21 cellular contexts compared by ENCODE assay signal in the genomic region with DNA sequence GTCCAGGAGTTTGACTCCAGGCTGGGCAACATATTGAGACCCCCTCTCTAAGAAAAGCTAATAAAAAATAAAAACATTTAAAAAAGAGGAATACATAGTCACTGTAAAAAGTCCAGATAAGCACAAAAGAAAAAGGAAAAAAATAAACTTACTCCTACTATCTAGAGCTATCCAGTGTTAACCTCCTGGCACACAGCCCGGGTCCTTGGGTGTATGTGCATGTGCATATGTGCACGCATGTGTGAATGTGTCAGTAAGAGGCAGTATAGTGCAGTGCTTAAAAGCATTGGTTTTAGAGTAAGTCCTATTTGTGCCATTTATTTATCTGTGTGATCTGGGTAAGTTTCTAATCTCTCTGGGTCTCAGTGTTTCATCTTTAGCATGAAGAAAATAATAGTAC. TPM values are rescaled to one million over a fixed set of nuclear protein-coding genes. Genes with fewer than 3 reads are reported as not detected.
DNase-seq lines count a peak whose midpoint lies in the region; ATAC-seq and TF ChIP-seq lines count a peak whose summit lies in the region.
"Had no signal": no experiment of that assay in that cellular context is flagged by ENCODE, and none has a peak within 500 bp of the region (broad histone marks: within the 10 kb centered on the region; RNA-seq: fewer than 3 reads in every experiment).

No MANE protein-coding gene starts in this region.

- H3K27me3 ChIP-seq in thyroid gland, result no peaks in the 10 kb centered on the region
- H3K27me3 ChIP-seq: SJSA1 had no signal

- 63 to 69% methylated on average over 2 of the region's 2 CpGs for WGBS in thyroid gland, 2 donors

- H3K9me3 ChIP-seq in thyroid gland, result no peaks in the 10 kb centered on the region
- H3K9me3 ChIP-seq: SJSA1 had no signal

- no peaks in the 10 kb centered on the region for H3K9me3 Mint-ChIP-seq in activated T-cell treated with anti-CD3 and anti-CD28 coated beads, Interleukin-2, amount 50 U/mL, for 4 hours
- H3K9me3 Mint-ChIP-seq: CD4-positive, CD25-positive, alpha-beta regulatory T cell; H9; HFFc6 had no signal

- no peaks in the 10 kb centered on the region for H3K27me3 Mint-ChIP-seq in activated T-cell treated with anti-CD3 and anti-CD28 coated beads, Interleukin-2, amount 50 U/mL, for 4 hours (ENCODE audit: low read depth)
- H3K27me3 Mint-ChIP-seq: CD4-positive, CD25-positive, alpha-beta regulatory T cell had no signal

- no peak overlapping the region for H3K4me3 ChIP-seq in thyroid gland (replicated peaks in 1 of 3)
- H3K4me3 ChIP-seq: GM23248, K562, SJSA1 had no signal

- TF ChIP-seq POLR2A in thyroid gland (IDR thresholded peaks at IDR 0.05), result no peak

- no peak for ATAC-seq in left cardiac atrium
- no peak for ATAC-seq in activated T-cell treated with anti-CD3 and anti-CD28 coated beads, Interleukin-2, amount 50 U/mL, for 4 hours
- ATAC-seq: HepG2, K562 had no signal

- H3K27ac ChIP-seq in VCaP (peak overlapping the region; percentile 90), thyroid gland (no peak overlapping the region)
- H3K27ac ChIP-seq: GM23248, SJSA1 had no signal

- H3K4me3 Mint-ChIP-seq in activated T-cell treated with anti-CD3 and anti-CD28 coated beads, Interleukin-2, amount 50 U/mL, for 4 hours, result no peak overlapping the region
- H3K4me3 Mint-ChIP-seq: CD4-positive, CD25-positive, alpha-beta regulatory T cell; H9; HFFc6 had no signal

- no peaks in the 10 kb centered on the region for H3K4me1 Mint-ChIP-seq in activated T-cell treated with anti-CD3 and anti-CD28 coated beads, Interleukin-2, amount 50 U/mL, for 4 hours (ENCODE audit: low read depth)

- DNase-seq in left cardiac atrium (peak; percentile 26), cardiac septum (ENCODE audit: low spot score) (no peak), NCI-H1694 (lab: John Stamatoyannopoulos, UW) (peak; percentile 41), thyroid gland (peak; percentile 13 to 15), ecto neural progenitor cell (ENCODE audit: low spot score) (no peak)
- DNase-seq in activated T-cell treated with anti-CD3 and anti-CD28 coated beads, Interleukin-2, amount 50 U/mL, for 4 hours, result no peak
- DNase-seq: CD4-positive, CD25-positive, alpha-beta regulatory T cell; H9; MM.1S; NCI-H1048; NCI-H1436 treated with DMSO at 0.1 percent for 48 hours had no signal

- TF ChIP-seq CTCF in VCaP (conservative IDR thresholded peaks at IDR 0.05) (no peak), thyroid gland (IDR thresholded peaks at IDR 0.05) (no peak)

- peaks cover 3% of the 10 kb centered on the region for H3K36me3 Mint-ChIP-seq in activated T-cell treated with anti-CD3 and anti-CD28 coated beads, Interleukin-2, amount 50 U/mL, for 4 hours (ENCODE audit: insufficient read depth)

- H3K36me3 ChIP-seq in thyroid gland, result no peaks in the 10 kb centered on the region
- H3K36me3 ChIP-seq: SJSA1 had no signal

- intact Hi-C loops in left cardiac atrium (cut with DNase I) (no loop called here), cardiac septum (cut with DNase I) (no loop called here), thyroid gland (cut with DNase I) (no loop called here)

- peaks cover 20 to 24% of the 10 kb centered on the region in 2 donors for H3K4me1 ChIP-seq in thyroid gland
- H3K4me1 ChIP-seq: SJSA1 had no signal

RNA-seq across cellular contexts. Expression of a gene that starts 26.7 kb away (rescaled TPM):
- total RNA-seq in left cardiac atrium (10 to 100 TPM; 22.7 to 27.9 TPM), cardiac septum (39.1 TPM), thyroid gland (10 to 100 TPM in 3 of 4 donors, 1 to 10 TPM in 1; 6.6 to 14.3 (median 10.5) TPM)
- total RNA-seq in activated T-cell treated with anti-CD3 and anti-CD28 coated beads, Interleukin-2, amount 50 U/mL, for 4 hours, result 10 to 100 TPM; 23.1 to 31.2 (median 26.4) TPM

RNA-seq across cellular contexts. Expression of a gene that starts 26.9 kb away (rescaled TPM):
- total RNA-seq in left cardiac atrium (under 1 TPM in 1 of 2 donors, not detected in 1; 0.29 TPM), cardiac septum (0.30 TPM), thyroid gland (under 1 TPM in 2 of 4 donors, not detected in 2; 0.81 to 0.89 TPM)
- not detected for total RNA-seq in activated T-cell treated with anti-CD3 and anti-CD28 coated beads, Interleukin-2, amount 50 U/mL, for 4 hours
- total RNA-seq: A673; CD4-positive, CD25-positive, alpha-beta regulatory T cell; Daoy; GM23248; HepG2; HFFc6; K562; LHCN-M2; Right ventricle myocardium inferior; SJSA1 had no signal

RNA-seq across cellular contexts. Expression of a gene that starts 55.0 kb away (rescaled TPM):
- total RNA-seq in left cardiac atrium (1 to 10 TPM; 5.5 to 6.0 TPM), cardiac septum (9.7 TPM), thyroid gland (1 to 10 TPM; 3.2 to 9.2 (median 6.0) TPM)
- total RNA-seq in activated T-cell treated with anti-CD3 and anti-CD28 coated beads, Interleukin-2, amount 50 U/mL, for 4 hours, result 1 to 10 TPM in 1 of 3 donors, under 1 TPM in 2; 0.60 to 1.8 (median 0.87) TPM

Comparison
In these comparisons a context has a peak if more than half of its experiments do, and no peak if none do; other contexts are left out.
1. DNase-seq: peak in left cardiac atrium (single experiment), NCI-H1694 (single experiment) and thyroid gland (2 of 2); none in cardiac septum (single experiment), ecto neural progenitor cell (single experiment) and activated T-cell treated with anti-CD3 and anti-CD28 coated beads, Interleukin-2, amount 50 U/mL, for 4 hours (single experiment).